Comparison of ENCODE assay signal across 18 cellular contexts in genomic region chr17:56824503-56824902, GRCh38. TPM values are rescaled to one million over a fixed set of nuclear protein-coding genes. Genes with fewer than 3 reads are reported as not detected.
DNase-seq lines count a peak whose midpoint lies in the region; ATAC-seq and TF ChIP-seq lines count a peak whose summit lies in the region.
"Had no signal": no experiment of that assay in that cellular context is flagged by ENCODE, and none has a peak within 500 bp of the region (broad histone marks: within the 10 kb centered on the region; RNA-seq: fewer than 3 reads in every experiment).

No MANE protein-coding gene starts in this region.

- H3K4me2 ChIP-seq in mesenchymal stem cell (ENCODE audit: low read length, poor library complexity, severe bottlenecking) = peak overlapping the region; percentile 23

- H3K4me3 ChIP-seq in AG09309 (ENCODE audit: control insufficient read depth, low read depth, low read length) = no peak overlapping the region
- no peak overlapping the region for H3K4me3 ChIP-seq in HEK293 (ENCODE audit: low read depth, low read length)
- H3K4me3 ChIP-seq in mesenchymal stem cell (ENCODE audit: insufficient read depth in 1 of 2, low read depth in 1 of 2, low read length in 2 of 2) = no peak overlapping the region
- H3K4me3 ChIP-seq in coronary artery = no peak overlapping the region

- no peak overlapping the region for H2BK12ac ChIP-seq in mesenchymal stem cell (ENCODE audit: low read length in 2 of 2)

- peaks cover 15% of the 10 kb centered on the region for H3K79me1 ChIP-seq in mesenchymal stem cell (replicated peaks; ENCODE audit: low read length, poor library complexity, severe bottlenecking)

- no peak overlapping the region for H2BK5ac ChIP-seq in mesenchymal stem cell (ENCODE audit: low read depth, low read length, poor library complexity, severe bottlenecking)

- no peak overlapping the region for H3K4ac ChIP-seq in mesenchymal stem cell (ENCODE audit: low read depth in 1 of 2, low read length in 2 of 2)

- H3K27ac ChIP-seq in HEK293 (ENCODE audit: extremely low read depth, low read depth, low read length) = no peak overlapping the region
- peak overlapping the region; percentile 74 for H3K27ac ChIP-seq in mesenchymal stem cell (ENCODE audit: low read length, poor library complexity, severe bottlenecking)
- no peak overlapping the region for H3K27ac ChIP-seq in coronary artery
- H3K27ac ChIP-seq: C4-2B had no signal

- peak overlapping the region; percentile 67 for H2AK5ac ChIP-seq in mesenchymal stem cell (ENCODE audit: low read length, severe bottlenecking)

- H3K9me3 ChIP-seq in HEK293 (ENCODE audit: control insufficient read depth, insufficient read depth, low read depth, low read length) (no peaks in the 10 kb centered on the region), mesenchymal stem cell (ENCODE audit: control insufficient read depth, low read length) (no peaks in the 10 kb centered on the region)

- no peak overlapping the region for H3K18ac ChIP-seq in mesenchymal stem cell (ENCODE audit: low read depth in 1 of 2, low read length in 2 of 2)

- no peak overlapping the region for H3K23ac ChIP-seq in mesenchymal stem cell (ENCODE audit: low read length in 2 of 2)

- H3K27me3 ChIP-seq in mesenchymal stem cell (ENCODE audit: control insufficient read depth in 1 of 2, insufficient read depth in 1 of 2, low read length in 2 of 2) = no peaks in the 10 kb centered on the region

- H4K8ac ChIP-seq in mesenchymal stem cell (ENCODE audit: low read length) = peak overlapping the region; percentile 13

- POLR2A ChIA-PET in HEK293 (lab: Yijun Ruan, JAX) = no interaction called here

- CTCF ChIA-PET in HEK293 (lab: Yijun Ruan, JAX) = interaction anchor here (0.6 to 5.2 kb wide), 6 partner anchors 7 to 290 kb away, joined by 3 to 38 read pairs (median 4); no protein-coding TSS in a partner anchor

- TF ChIP-seq CTCF in AG09309 (IDR thresholded peaks at IDR 0.05; ENCODE audit: control insufficient read depth, insufficient read depth, low read depth, low read length, missing control alignments) = no peak
- TF ChIP-seq CTCF in HEK293 (tag by site-specific recombination; IDR thresholded peaks at IDR 0.05) = no peak
- no peak for TF ChIP-seq CTCF in coronary artery (IDR thresholded peaks at IDR 0.05)

- WGBS in mesenchymal stem cell = no CpG with 5 or more reads among the region's 1 CpG

- H3K4me1 ChIP-seq in HEK293 (ENCODE audit: control insufficient read depth, insufficient read depth, low read length) = peaks cover 3% of the 10 kb centered on the region; the same call in 1 of the 2 replicates
- H3K4me1 ChIP-seq in mesenchymal stem cell (ENCODE audit: control insufficient read depth, insufficient read depth, low read depth, low read length) = peaks cover 10% of the 10 kb centered on the region

- DNase-seq in AG09309 (ENCODE audit: low read depth) = peak; percentile 7
- peak; percentile 21 for DNase-seq in amniotic epithelial cell (ENCODE audit: low read depth)
- no peak for DNase-seq in mesenchymal stem cell
- DNase-seq in coronary artery (ENCODE audit: low spot score) = no peak
- DNase-seq in effector CD4-positive, alpha-beta T cell = no peak
- no peak for DNase-seq in islet precursor cell
- DNase-seq: H9; KG1; NCI-H2029 treated with DMSO at 0.1 percent for 48 hours; NCI-H2227 treated with DMSO at 0.1 percent for 48 hours; NCI-H526; NK-92 treated with Interleukin-12 subunit alpha and Interleukin-12 subunit beta, amount 100 ng/mL, for 24 hours; OCI-M1; RPMI8226; SW 1271 had no signal

- H3K14ac ChIP-seq in mesenchymal stem cell (ENCODE audit: low read length in 2 of 2) = no peak overlapping the region

- H2BK15ac ChIP-seq in mesenchymal stem cell (ENCODE audit: low read depth, poor library complexity, severe bottlenecking) = no peak overlapping the region

- no peak overlapping the region for H3K9ac ChIP-seq in mesenchymal stem cell (ENCODE audit: low read length)

- H3K36me3 ChIP-seq in HEK293 (ENCODE audit: control insufficient read depth in 2 of 2, insufficient read depth in 1 of 2, low read length in 2 of 2) = no peaks in the 10 kb centered on the region
- H3K36me3 ChIP-seq in mesenchymal stem cell (ENCODE audit: control insufficient read depth in 1 of 2, insufficient read depth in 2 of 2, low read depth in 1 of 2, low read length in 2 of 2) = peaks cover 0 to 4% of the 10 kb centered on the region in 2 experiments

- ATAC-seq in GM18907 (IDR thresholded peaks at IDR 0.05; ENCODE audit: unreplicated experiment) = no peak

- H4K91ac ChIP-seq in mesenchymal stem cell (ENCODE audit: low read length) = no peak overlapping the region

- no peak overlapping the region for H2AFZ ChIP-seq in mesenchymal stem cell (ENCODE audit: low read depth, low read length)

- H2BK120ac ChIP-seq in mesenchymal stem cell (ENCODE audit: low read depth, low read length) = no peak overlapping the region

TF ChIP-seq in HEK293, 187 proteins besides CTCF, POLR2A, EP300 and RAD21 (continues in another document):
- TF ChIP-seq ZNF132 (tag by site-specific recombination; IDR thresholded peaks at IDR 0.05; ENCODE audit: borderline replicate concordance) (no peak), ZNF280C (tag by site-specific recombination; IDR thresholded peaks at IDR 0.05) (no peak), ZNF24 (tag by site-specific recombination; IDR thresholded peaks at IDR 0.05) (no peak), ZFP3 (tag by site-specific recombination; IDR thresholded peaks at IDR 0.05; ENCODE audit: low read depth) (no peak), ZNF785 (tag by site-specific recombination; IDR thresholded peaks at IDR 0.05) (no peak), ZNF704 (tag by site-specific recombination; IDR thresholded peaks at IDR 0.05) (no peak), ZNF341 (tag by site-specific recombination; IDR thresholded peaks at IDR 0.05; ENCODE audit: low read depth) (no peak), ZNF335 (tag by site-specific recombination; conservative IDR thresholded peaks at IDR 0.05) (peak; percentile 60), KLF7 (tag by site-specific recombination; IDR thresholded peaks at IDR 0.05; ENCODE audit: borderline replicate concordance) (no peak), GLI2 (tag by site-specific recombination; IDR thresholded peaks at IDR 0.05; ENCODE audit: borderline replicate concordance, low read depth) (no peak), ZNF404 (tag by site-specific recombination; IDR thresholded peaks at IDR 0.05) (no peak), KLF16 (tag by site-specific recombination; IDR thresholded peaks at IDR 0.05) (no peak), ZBTB8A (tag by site-specific recombination; IDR thresholded peaks at IDR 0.05) (no peak), ZSCAN4 (tag by site-specific recombination; IDR thresholded peaks at IDR 0.05) (no peak), ZNF555 (tag by site-specific recombination; conservative IDR thresholded peaks at IDR 0.05) (no peak), ZNF639 (tag by site-specific recombination; IDR thresholded peaks at IDR 0.05) (no peak), ZSCAN30 (tag by site-specific recombination; IDR thresholded peaks at IDR 0.05) (no peak), YY2 (tag by site-specific recombination; IDR thresholded peaks at IDR 0.05) (0 out of 2 replicates have a peak, but pooled peaks have one; percentile 28)

RNA-seq across cellular contexts. Expression of gene C17orf67, which starts 9.2 kb away (rescaled TPM):
- 1.4 TPM for polyA plus RNA-seq in mesenchymal stem cell (2013, experiment 1 of 2)
- 1.3 TPM for polyA plus RNA-seq in mesenchymal stem cell (2013, experiment 2 of 2)

RNA-seq across cellular contexts. Expression of gene DGKE, which starts 9.4 kb away (rescaled TPM):
- 4.3 TPM for polyA plus RNA-seq in mesenchymal stem cell (2013, experiment 1 of 2)
- polyA plus RNA-seq in mesenchymal stem cell (2013, experiment 2 of 2) = 4.3 TPM

Comparison
In these comparisons a context has a peak if more than half of its experiments do, and no peak if none do; other contexts are left out.
1. DNase-seq: peak in AG09309 (single experiment) and amniotic epithelial cell (single experiment); none in mesenchymal stem cell (single experiment), coronary artery (single experiment), effector CD4-positive, alpha-beta T cell (single experiment) and islet precursor cell (single experiment).